ENCODE assay signal across 24 cellular contexts in genomic region chr5:136115183-136115865, GRCh38.
"Had no signal": no experiment of that assay in that cellular context is flagged by ENCODE, and none has a peak within 500 bp of the region (broad histone marks: within the 10 kb centered on the region; RNA-seq: fewer than 3 reads in every experiment).

No MANE protein-coding gene starts in this region.

- H3K4me3 ChIP-seq: gastroesophageal sphincter, hepatocyte, right atrium auricular region, thoracic aorta had no signal

- H3K4me1 ChIP-seq: gastroesophageal sphincter, right atrium auricular region had no signal

- H3K36me3 Mint-ChIP-seq: activated naive CD8-positive, alpha-beta T cell treated with anti-CD3 and anti-CD28 coated beads, Interleukin-2, amount 10 ng/mL, durations not matched to agents 7 days and 5 days; naive thymus-derived CD8-positive, alpha-beta T cell had no signal

- ATAC-seq: gastroesophageal sphincter; left colon; naive thymus-derived CD8-positive, alpha-beta T cell had no signal

- H3K27me3 ChIP-seq: gastroesophageal sphincter, hepatocyte, right atrium auricular region had no signal

- H3K9me3 Mint-ChIP-seq: activated naive CD8-positive, alpha-beta T cell treated with anti-CD3 and anti-CD28 coated beads, Interleukin-2, amount 10 ng/mL, durations not matched to agents 7 days and 5 days; activated T-helper 2 cell treated with anti-CD3 and anti-CD28 coated beads, Interferon-gamma antibody, Interleukin-2, Interleukin-4, amounts not matched to agents 10 μg/mL and 5 μg/mL and 100 μg/mL, durations not matched to agents 14 hours and 24 hours and 36 hours; central memory CD8-positive, alpha-beta T cell; dendritic cell treated with granulocyte-macrophage colony-stimulating factor and Interleukin-4, amounts not matched to agents 40 ng/mL and 50 ng/mL, for 4 days; endodermal cell; naive thymus-derived CD8-positive, alpha-beta T cell had no signal

- H3K79me2 ChIP-seq: hepatocyte had no signal

- H3K4me2 ChIP-seq: hepatocyte had no signal

- H2AFZ ChIP-seq: hepatocyte had no signal

- H3K27ac ChIP-seq: gastroesophageal sphincter, hepatocyte, right atrium auricular region, thoracic aorta had no signal

- DNase-seq: activated CD4-positive, alpha-beta T cell treated with anti-CD3 and anti-CD28 coated beads, Interleukin-2, amount 50 U/mL, for 1 hour; activated CD4-positive, CD25-positive, alpha-beta regulatory T cell treated with anti-CD3 and anti-CD28 coated beads, Interleukin-2, amount 50 U/mL, for 72 hours; activated naive CD4-positive, alpha-beta T cell; activated naive CD8-positive, alpha-beta T cell treated with anti-CD3 and anti-CD28 coated beads, Interleukin-2, amount 10 ng/mL, durations not matched to agents 7 days and 5 days; amniotic stem cell; endodermal cell; islet precursor cell; left colon; mesenchymal stem cell; naive thymus-derived CD8-positive, alpha-beta T cell; stimulated activated CD4-positive, alpha-beta T cell treated with anti-CD3 and anti-CD28 coated beads, Interleukin-15, amount 100 ng/mL, for 24 hours; stimulated activated CD4-positive, alpha-beta T cell treated with anti-CD3 and anti-CD28 coated beads, Interleukin-2, amount 100 ng/mL, for 24 hours; stimulated activated naive CD4-positive, alpha-beta T cell; T-helper 2 cell; trophoblast cell had no signal

- H3K4me3 Mint-ChIP-seq: activated naive CD8-positive, alpha-beta T cell treated with anti-CD3 and anti-CD28 coated beads, Interleukin-2, amount 10 ng/mL, durations not matched to agents 7 days and 5 days; central memory CD8-positive, alpha-beta T cell; dendritic cell treated with granulocyte-macrophage colony-stimulating factor and Interleukin-4, amounts not matched to agents 40 ng/mL and 50 ng/mL, for 4 days; endodermal cell; naive thymus-derived CD8-positive, alpha-beta T cell had no signal

- H3K4me1 Mint-ChIP-seq: activated naive CD8-positive, alpha-beta T cell treated with anti-CD3 and anti-CD28 coated beads, Interleukin-2, amount 10 ng/mL, durations not matched to agents 7 days and 5 days; central memory CD8-positive, alpha-beta T cell had no signal

- FAIRE-seq: astrocyte, urothelium cell line had no signal

- H3K9me3 ChIP-seq: gastroesophageal sphincter, right atrium auricular region, thoracic aorta had no signal

- H3K36me3 ChIP-seq: gastroesophageal sphincter, right atrium auricular region, thoracic aorta had no signal
